9 cellular contexts compared by ENCODE assay signal in genomic region chr10:50325449-50326188, GRCh38.
DNase-seq lines count a peak whose midpoint lies in the region; ATAC-seq, FAIRE-seq and TF ChIP-seq lines count a peak whose summit lies in the region.
"Had no signal": no experiment of that assay in that cellular context is flagged by ENCODE, and none has a peak within 500 bp of the region (broad histone marks: within the 10 kb centered on the region; RNA-seq: fewer than 3 reads in every experiment).

No MANE protein-coding gene starts in this region.

- DNase-seq in CD1c-positive myeloid dendritic cell (ENCODE audit: extremely low spot score) (peak; percentile 65), HTR-8/SVneo (ENCODE audit: insufficient read length, low spot score) (peak; percentile 32), astrocyte of the cerebellum (ENCODE audit: low read depth) (peak; percentile 96), kidney tubule cell (ENCODE audit: low spot score) (peak; percentile 93), aorta (peak; percentile 84 to 86), SW480 (ENCODE audit: low spot score) (no peak), NCI-H146 treated with DMSO at 0.1 percent for 48 hours (lab: John Stamatoyannopoulos, UW; ENCODE audit: unreplicated experiment) (no peak)

- TF ChIP-seq CTCF in astrocyte of the cerebellum (IDR thresholded peaks at IDR 0.05; ENCODE audit: low read depth, low read length, missing control alignments), result no peak

- peak; percentile 74 for ATAC-seq in GM21367 (IDR thresholded peaks at IDR 0.05; ENCODE audit: unreplicated experiment)
- peak; percentile 83 for ATAC-seq in aorta (ENCODE audit: low FRiP score)

- no peaks in the 10 kb centered on the region for H3K36me3 ChIP-seq in aorta (ENCODE audit: control insufficient read depth in 1 of 2, insufficient read depth in 2 of 2, low read length in 1 of 2)

- H3K4me1 ChIP-seq in aorta (ENCODE audit: control insufficient read depth in 1 of 2, insufficient read depth in 2 of 2, low read length in 2 of 2), result peaks cover 4 to 7% of the 10 kb centered on the region in 2 donors

- intact Hi-C loops in aorta (cut with DNase I), result loop anchor here (5.0 to 10.0 kb wide), 4 partner anchors 92 to 299 kb away; partner anchors contain the start of gene SGMS1 (in 2 of the 2)

- in situ Hi-C loops in astrocyte of the cerebellum (cut with HindIII; ENCODE audit: low sequenced_read_pairs), result loop anchor here (10.0 kb wide), 1 partner anchor 89 kb away; no protein-coding TSS in a partner anchor

- 24 to 25% methylated on average over 6 of the region's 6 CpGs for WGBS in aorta, 2 donors

- H3K9me3 ChIP-seq in aorta (ENCODE audit: control insufficient read depth, low read length), result no peaks in the 10 kb centered on the region

- no peak for FAIRE-seq in HTR-8/SVneo (lab: Jason Lieb, UNC)
- FAIRE-seq: islet of Langerhans had no signal

- no peaks in the 10 kb centered on the region for H3K27me3 ChIP-seq in aorta (ENCODE audit: control insufficient read depth in 1 of 2, insufficient read depth in 2 of 2, low read length in 1 of 2)

- H3K4me3 ChIP-seq in astrocyte of the cerebellum (ENCODE audit: low read depth, low read length) (no peak overlapping the region), aorta (ENCODE audit: low read length in 2 of 2) (peak overlapping the region in 1 of 2 donors; percentile 64)

- peak overlapping the region; percentile 87 to 90 for H3K27ac ChIP-seq in aorta (ENCODE audit: low read depth in 1 of 2, low read length in 2 of 2)

Comparison
In these comparisons a context has a peak if more than half of its experiments do, and no peak if none do; other contexts are left out.
1. DNase-seq: peak in CD1c-positive myeloid dendritic cell (single experiment), HTR-8/SVneo (single experiment), astrocyte of the cerebellum (single experiment), kidney tubule cell (single experiment) and aorta (2 of 2); none in SW480 (single experiment) and NCI-H146 treated with DMSO at 0.1 percent for 48 hours (single experiment).